ENCODE assay signal across 9 cellular contexts in genomic region chr1:54081306-54082270, GRCh38. TPM values are rescaled to one million over a fixed set of nuclear protein-coding genes. Genes with fewer than 3 reads are reported as not detected.
A peak's percentile ranks its signal among the peaks of the same experiment; 100 is the strongest.
DNase-seq lines count a peak whose midpoint lies in the region; ATAC-seq, FAIRE-seq and TF ChIP-seq lines count a peak whose summit lies in the region.
"Had no signal": no experiment of that assay in that cellular context is flagged by ENCODE, and none has a peak within 500 bp of the region (broad histone marks: within the 10 kb centered on the region; RNA-seq: fewer than 3 reads in every experiment).

No MANE protein-coding gene starts in this region.

- H3K36me3 Mint-ChIP-seq in HFFc6 (ENCODE audit: low read depth) = no peaks in the 10 kb centered on the region

- H3K27me3 Mint-ChIP-seq in HFFc6 (ENCODE audit: insufficient read depth) = no peaks in the 10 kb centered on the region; the same call in 1 of the 2 replicates

- H3K4me1 Mint-ChIP-seq in HFFc6 (ENCODE audit: low read depth) = peaks cover 6% of the 10 kb centered on the region

- H3K27ac Mint-ChIP-seq in HFFc6 = no peak overlapping the region

- intact Hi-C loops in mucosa of descending colon (cut with DNase I, micrococcal nuclease) = no loop called here

- FAIRE-seq in G401.6 (lab: Jason Lieb, UNC) = peak; percentile 28
- FAIRE-seq: frontal cortex had no signal

- H3K9me3 ChIP-seq in mucosa of descending colon = no peaks in the 10 kb centered on the region

- H3K36me3 ChIP-seq in mucosa of descending colon (ENCODE audit: low read depth) = no peaks in the 10 kb centered on the region

- no peak overlapping the region for H3K4me3 Mint-ChIP-seq in HFFc6

- peak; percentile 100 for ATAC-seq in mucosa of descending colon

- H3K4me3 ChIP-seq in mucosa of descending colon = no peak overlapping the region

- H3K9me3 Mint-ChIP-seq in HFFc6 = no peaks in the 10 kb centered on the region

- H3K4me1 ChIP-seq in mucosa of descending colon (ENCODE audit: low read depth) = no peaks in the 10 kb centered on the region

- TF ChIP-seq CTCF in HFFc6 (IDR thresholded peaks at IDR 0.05) (peak; percentile 95), mucosa of descending colon (IDR thresholded peaks at IDR 0.05) (peak; percentile 63)

- DNase-seq in HFFc6 = peak; percentile 56
- peak; percentile 23 for DNase-seq in NCI-H2196 treated with DMSO at 0.1 percent for 48 hours (lab: John Stamatoyannopoulos, UW; ENCODE audit: unreplicated experiment)
- peak; percentile 19 to 29 for DNase-seq in activated CD4-positive, alpha-beta T cell treated with anti-CD3 and anti-CD28 coated beads, Interleukin-2, amount 50 U/mL, for 24 hours (ENCODE audit: low read depth in 1 of 2, low spot score in 1 of 2)
- DNase-seq in effector CD8-positive, alpha-beta T cell (lab: John Stamatoyannopoulos, UW) = peak; percentile 29
- peak; percentile 69 to 92 (median 85) for DNase-seq in mucosa of descending colon
- DNase-seq in stimulated activated CD8-positive, alpha-beta memory T cell treated with anti-CD3 and anti-CD28 coated beads, Interleukin-4, amount 100 ng/mL, for 48 hours = peak; percentile 80
- DNase-seq in GOT3 (lab: John Stamatoyannopoulos, UW) = no peak

RNA-seq across cellular contexts. Expression of gene TCEANC2, which starts 28.2 kb away (rescaled TPM):
- 1 to 10 TPM; 4.2 to 5.5 (median 4.8) TPM for total RNA-seq in HFFc6 (2021; fragmentation: NEBNext Ultra II Directional; extraction: Animal tissue kit (Norgen Biotek cat#: 25700))
- total RNA-seq in mucosa of descending colon = 1 to 10 TPM; 4.5 to 8.6 (median 6.0) TPM

RNA-seq across cellular contexts. Expression of gene TMEM59, which starts 28.6 kb away (rescaled TPM):
- 100 to 1,000 TPM; 282 to 460 (median 348) TPM for total RNA-seq in HFFc6 (2021; fragmentation: NEBNext Ultra II Directional; extraction: Animal tissue kit (Norgen Biotek cat#: 25700))
- 1,000 to 10,000 TPM in 1 of 3 donors, 100 to 1,000 TPM in 2; 557 to 1,169 (median 749) TPM for total RNA-seq in mucosa of descending colon
